8 cellular contexts compared by ENCODE assay signal in the genomic region with DNA sequence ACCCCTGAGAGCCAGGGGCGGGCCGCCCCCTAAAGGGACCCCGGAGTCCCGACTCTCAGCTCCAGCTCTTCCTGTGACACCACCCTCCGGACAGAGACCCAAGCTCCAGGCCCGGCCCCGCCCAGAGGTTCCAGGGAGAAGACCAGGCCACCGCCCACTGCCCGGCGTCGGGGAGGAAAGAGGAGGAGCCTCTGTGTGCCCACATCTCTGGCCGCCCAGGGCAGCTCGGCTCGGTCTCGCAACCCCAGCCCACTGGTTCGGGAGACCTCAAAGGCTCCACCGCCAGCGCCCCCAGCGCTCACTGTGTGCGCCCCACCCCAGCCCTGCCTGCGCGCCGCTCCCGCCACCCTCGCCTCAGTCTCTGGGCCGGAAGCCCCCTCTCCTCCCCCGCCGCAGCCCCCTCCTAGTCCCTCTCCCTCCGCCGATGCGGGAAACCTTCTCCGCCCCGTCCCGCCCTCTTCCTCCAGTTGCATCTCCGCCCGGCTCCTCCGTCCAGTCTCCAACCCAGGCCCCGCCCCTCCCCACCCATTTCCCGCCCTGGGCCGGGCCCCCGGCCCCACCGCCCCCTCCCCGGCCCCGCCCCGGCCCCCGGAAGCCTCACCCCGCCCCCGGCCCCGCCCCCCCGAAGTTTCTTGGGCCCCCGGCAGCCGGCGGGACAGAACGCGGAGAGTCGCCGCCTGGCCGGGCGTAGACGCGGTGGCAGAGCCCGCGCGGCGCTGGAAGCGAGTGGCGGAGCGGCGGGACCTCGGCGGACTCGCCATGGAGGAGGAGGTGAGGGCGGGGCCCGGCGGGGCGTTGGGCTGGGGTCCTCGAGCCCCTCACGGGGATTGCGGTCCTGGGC. TPM values are rescaled to one million over a fixed set of nuclear protein-coding genes. Genes with fewer than 3 reads are reported as not detected.
DNase-seq lines count a peak whose midpoint lies in the region; ATAC-seq and TF ChIP-seq lines count a peak whose summit lies in the region.

A gene with protein sequence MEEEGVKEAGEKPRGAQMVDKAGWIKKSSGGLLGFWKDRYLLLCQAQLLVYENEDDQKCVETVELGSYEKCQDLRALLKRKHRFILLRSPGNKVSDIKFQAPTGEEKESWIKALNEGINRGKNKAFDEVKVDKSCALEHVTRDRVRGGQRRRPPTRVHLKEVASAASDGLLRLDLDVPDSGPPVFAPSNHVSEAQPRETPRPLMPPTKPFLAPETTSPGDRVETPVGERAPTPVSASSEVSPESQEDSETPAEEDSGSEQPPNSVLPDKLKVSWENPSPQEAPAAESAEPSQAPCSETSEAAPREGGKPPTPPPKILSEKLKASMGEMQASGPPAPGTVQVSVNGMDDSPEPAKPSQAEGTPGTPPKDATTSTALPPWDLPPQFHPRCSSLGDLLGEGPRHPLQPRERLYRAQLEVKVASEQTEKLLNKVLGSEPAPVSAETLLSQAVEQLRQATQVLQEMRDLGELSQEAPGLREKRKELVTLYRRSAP (plus strand): TSS at position 658 of the 841 bp plus-strand sequence. CDS start 102 bp downstream, at position 760.

- peaks cover 86% of the 10 kb centered on the region for H3K4me1 Mint-ChIP-seq in CD4-positive, alpha-beta T cell (ENCODE audit: low read depth)

- CTCF ChIA-PET in CD4-positive, alpha-beta T cell (lab: Charles Lee), result interaction anchor here (0.5 to 2.1 kb wide), 6 partner anchors 20 to 148 kb away, joined by 3 to 15 read pairs (median 4); no protein-coding TSS in a partner anchor

- no peaks in the 10 kb centered on the region for H3K9me3 Mint-ChIP-seq in CD4-positive, alpha-beta T cell

- H3K27me3 ChIP-seq in CD4-positive, alpha-beta T cell (ENCODE audit: control insufficient read depth, insufficient read depth, low read length), result no peaks in the 10 kb centered on the region
- no peaks in the 10 kb centered on the region for H3K27me3 ChIP-seq in HL-60 (ENCODE audit: insufficient read depth, poor library complexity, severe bottlenecking)

- no peaks in the 10 kb centered on the region for H3K27me3 Mint-ChIP-seq in CD4-positive, alpha-beta T cell

- H3K4me3 Mint-ChIP-seq in CD4-positive, alpha-beta T cell, result peak within 1 kb of the TSS; percentile 96

- H3K27ac Mint-ChIP-seq in CD4-positive, alpha-beta T cell, result peak within 1 kb of the TSS; percentile 83

- POLR2A ChIA-PET in CD4-positive, alpha-beta T cell (lab: Charles Lee), result interaction anchor here (0.7 to 7.5 kb wide), 9 partner anchors 13 to 454 kb away, joined by 3 to 157 read pairs (median 5); a partner anchor contains a TSS

- peaks cover 27% of the 10 kb centered on the region for H3K36me3 Mint-ChIP-seq in CD4-positive, alpha-beta T cell (ENCODE audit: low read depth)

- H3K9me3 ChIP-seq in CD4-positive, alpha-beta T cell (ENCODE audit: control insufficient read depth, low read length), result no peaks in the 10 kb centered on the region

- H3K4me3 ChIP-seq in HL-60 (replicated peaks; ENCODE audit: insufficient read depth, low read length), result peak within 1 kb of the TSS; percentile 87

- peak within 1 kb of the TSS; percentile 77 for H3K27ac ChIP-seq in CD4-positive, alpha-beta T cell (ENCODE audit: low read depth, low read length)
- peak within 1 kb of the TSS; percentile 86 for H3K27ac ChIP-seq in HL-60 (replicated peaks)

- ATAC-seq in CD4-positive, alpha-beta T cell (ENCODE audit: poor library complexity), result peak; percentile 79
- peak; percentile 70 for ATAC-seq in GM19438 (IDR thresholded peaks at IDR 0.05; ENCODE audit: low read depth, unreplicated experiment)

- peak; percentile 36 for TF ChIP-seq CTCF in CD4-positive, alpha-beta T cell (IDR thresholded peaks at IDR 0.05)
- no peak for TF ChIP-seq CTCF in HL-60 (IDR thresholded peaks at IDR 0.05; ENCODE audit: insufficient read depth, low read length)

- intact Hi-C loops in CD4-positive, alpha-beta T cell (cut with DNase I, micrococcal nuclease), result loop anchor here (1.0 to 10.0 kb wide), 6 partner anchors 16 to 343 kb away; a partner anchor contains a TSS

- DNase-seq in CD4-positive, alpha-beta T cell, result peak; percentile 69 to 96 (median 88)
- peak; percentile 91 to 95 for DNase-seq in HL-60 (ENCODE audit: low read depth in 1 of 2, low spot score in 1 of 2)
- DNase-seq in NK-92 treated with Interleukin-12 subunit alpha and Interleukin-12 subunit beta, amount 100 ng/mL, for 24 hours (lab: John Stamatoyannopoulos, UW), result peak; percentile 99
- DNase-seq in activated CD8-positive, alpha-beta memory T cell treated with anti-CD3 and anti-CD28 coated beads for 24 hours, result peak; percentile 92
- peak; percentile 80 for DNase-seq in effector CD8-positive, alpha-beta T cell (lab: John Stamatoyannopoulos, UW)
- peak; percentile 83 to 95 for DNase-seq in lung microvascular endothelial cell (ENCODE audit: low read depth in 2 of 2)
- peak; percentile 65 to 76 (median 73) for DNase-seq in stimulated activated CD4-positive, alpha-beta T cell treated with anti-CD3 and anti-CD28 coated beads, TNF-alpha, amount 100 ng/mL, for 4 hours (ENCODE audit: low read depth in 3 of 3)

RNA-seq across cellular contexts. Expression of the gene that starts here (rescaled TPM):
- total RNA-seq in CD4-positive, alpha-beta T cell, result 1 to 10 TPM; 5.6 to 5.9 TPM
- total RNA-seq in lung microvascular endothelial cell, result 47.1 and 62.7 TPM in 2 replicates

Comparison
In these comparisons a context has a peak if more than half of its experiments do, and no peak if none do; other contexts are left out.
1. Peak in every context shown above with its lines: DNase-seq, ATAC-seq, H3K4me3 ChIP-seq and H3K27ac ChIP-seq.